8 cellular contexts compared by ENCODE assay signal in genomic region chr20:43938932-43939761, GRCh38. TPM values are rescaled to one million over a fixed set of nuclear protein-coding genes. Genes with fewer than 3 reads are reported as not detected.
A peak's percentile ranks its signal among the peaks of the same experiment; 100 is the strongest.
DNase-seq lines count a peak whose midpoint lies in the region; ATAC-seq and TF ChIP-seq lines count a peak whose summit lies in the region.

No MANE protein-coding gene starts in this region.

- no peak overlapping the region for H3K4me3 ChIP-seq in KMS-11 (IDR thresholded peaks at IDR 0.05; ENCODE audit: insufficient read depth, low read depth, low read length)
- H3K4me3 ChIP-seq in effector memory CD4-positive, alpha-beta T cell (ENCODE audit: insufficient read depth, low read depth, low read length, poor library complexity, severe bottlenecking): no peak overlapping the region

- H2AFZ ChIP-seq in KMS-11 (ENCODE audit: low read depth): no peak overlapping the region

- H3K27ac ChIP-seq in KMS-11: peak overlapping the region; percentile 95; the same call in 1 of the 2 replicates
- no peak overlapping the region for H3K27ac ChIP-seq in effector memory CD4-positive, alpha-beta T cell (ENCODE audit: insufficient read depth, low read length, poor library complexity, severe bottlenecking)

- no peaks in the 10 kb centered on the region for H4K20me1 ChIP-seq in KMS-11 (ENCODE audit: insufficient read depth)

- peak overlapping the region; percentile 5; the same call in 1 of the 2 replicates for H3K9ac ChIP-seq in KMS-11

- in situ Hi-C loops in ACHN (cut with HindIII; ENCODE audit: low pct_ligation_motif_present, low pct_unique_long_range_greater_than_20kb, low sequenced_read_pairs): no loop called here

- H3K4me2 ChIP-seq in KMS-11: peak overlapping the region; percentile 64

- no peak for ATAC-seq in GM18867 (IDR thresholded peaks at IDR 0.05; ENCODE audit: unreplicated experiment)
- ATAC-seq in HG03025 (IDR thresholded peaks at IDR 0.05; ENCODE audit: low FRiP score, unreplicated experiment): no peak

- no peaks in the 10 kb centered on the region for H3K36me3 ChIP-seq in KMS-11 (ENCODE audit: insufficient read depth)
- H3K36me3 ChIP-seq in effector memory CD4-positive, alpha-beta T cell (ENCODE audit: control insufficient read depth, insufficient read depth, low read length): no peaks in the 10 kb centered on the region

- H3K27me3 ChIP-seq in KMS-11 (ENCODE audit: insufficient read depth, low read depth): no peaks in the 10 kb centered on the region
- no peaks in the 10 kb centered on the region for H3K27me3 ChIP-seq in effector memory CD4-positive, alpha-beta T cell (replicated peaks; ENCODE audit: control insufficient read depth, insufficient read depth, low read length, poor library complexity, severe bottlenecking)

- DNase-seq in ACHN (peak; percentile 96), amniotic stem cell (lab: John Stamatoyannopoulos, UW) (peak; percentile 97), kidney glomerular epithelial cell (lab: John Stamatoyannopoulos, UW) (peak; percentile 98), cerebellum (ENCODE audit: low spot score) (no peak)
- DNase-seq in effector memory CD4-positive, alpha-beta T cell: no peak

- H3K79me2 ChIP-seq in KMS-11 (ENCODE audit: insufficient read depth, low read depth): peaks cover 93% of the 10 kb centered on the region

- H3K4me1 ChIP-seq in KMS-11 (ENCODE audit: low read depth, poor library complexity, severe bottlenecking): peaks cover 98% of the 10 kb centered on the region
- H3K4me1 ChIP-seq in effector memory CD4-positive, alpha-beta T cell (ENCODE audit: control insufficient read depth, insufficient read depth, low read length, poor library complexity, severe bottlenecking): peaks cover 22% of the 10 kb centered on the region

- TF ChIP-seq CTCF in KMS-11 (conservative IDR thresholded peaks at IDR 0.05; ENCODE audit: low read depth, low read length): no peak

- H3K9me3 ChIP-seq in effector memory CD4-positive, alpha-beta T cell (ENCODE audit: control insufficient read depth, low read length): no peaks in the 10 kb centered on the region

RNA-seq across cellular contexts. Expression of gene TOX2, which starts 24.5 kb away (rescaled TPM):
- 0.54 TPM for total RNA-seq in cerebellum

Comparison
In these comparisons a context has a peak if more than half of its experiments do, and no peak if none do; other contexts are left out.
1. DNase-seq: peak in ACHN (single experiment), amniotic stem cell (single experiment) and kidney glomerular epithelial cell (single experiment); none in effector memory CD4-positive, alpha-beta T cell (0 of 3) and cerebellum (single experiment).